Comparison of ENCODE assay signal across 12 cellular contexts in genomic region chr10:29202541-29202940, GRCh38.
DNase-seq lines count a peak whose midpoint lies in the region; TF ChIP-seq lines count a peak whose summit lies in the region.
"Had no signal": no experiment of that assay in that cellular context is flagged by ENCODE, and none has a peak within 500 bp of the region (broad histone marks: within the 10 kb centered on the region; RNA-seq: fewer than 3 reads in every experiment).

No MANE protein-coding gene starts in this region.

- CTCF ChIA-PET in activated CD4-positive, alpha-beta memory T cell treated with anti-CD3 and anti-CD28 coated beads, Interleukin-2, amount 10 ng/mL, durations not matched to agents 7 days and 5 days (lab: Charles Lee) = interaction anchor here (0.7 kb wide), 1 partner anchor 21 kb away, joined by 3 read pairs; no protein-coding TSS in a partner anchor

- no peak for TF ChIP-seq EP300 in tibial nerve (IDR thresholded peaks at IDR 0.05)

- no peak for TF ChIP-seq POLR2A in tibial nerve (IDR thresholded peaks at IDR 0.05)

- H3K9ac ChIP-seq in BLaER1 treated with 17β-estradiol and CSF1 and Interleukin-3, amounts not matched to agents 10 nM and 100 nM = no peak overlapping the region
- H3K9ac ChIP-seq in SK-N-MC (ENCODE audit: insufficient read length) = no peak overlapping the region

- H3K27ac ChIP-seq in BLaER1 treated with 17β-estradiol and CSF1 and Interleukin-3, amounts not matched to agents 10 nM and 100 nM = no peak overlapping the region
- H3K27ac ChIP-seq in SK-N-MC = no peak overlapping the region
- no peak overlapping the region for H3K27ac ChIP-seq in tibial nerve

- H3K27me3 Mint-ChIP-seq in nephron (ENCODE audit: low read depth) (peaks cover 4% of the 10 kb centered on the region), CD14-positive monocyte (ENCODE audit: low read depth in 3 of 3) (peaks cover 19 to 47% (median 29%) of the 10 kb centered on the region in 3 donors)
- H3K27me3 Mint-ChIP-seq in activated T-cell treated with anti-CD3 and anti-CD28 coated beads, Interleukin-2, amount 50 U/mL, for 24 hours = peaks cover 34% of the 10 kb centered on the region
- peaks cover 3% of the 10 kb centered on the region for H3K27me3 Mint-ChIP-seq in activated CD4-positive, alpha-beta memory T cell treated with anti-CD3 and anti-CD28 coated beads, Interleukin-2, amount 10 ng/mL, durations not matched to agents 7 days and 5 days

- H3K9me3 Mint-ChIP-seq in nephron (no peaks in the 10 kb centered on the region), CD14-positive monocyte (peaks cover 0 to 3% (median 0%) of the 10 kb centered on the region in 7 donors)
- no peaks in the 10 kb centered on the region for H3K9me3 Mint-ChIP-seq in activated T-cell treated with anti-CD3 and anti-CD28 coated beads, Interleukin-2, amount 50 U/mL, for 24 hours
- no peaks in the 10 kb centered on the region for H3K9me3 Mint-ChIP-seq in activated CD4-positive, alpha-beta memory T cell treated with anti-CD3 and anti-CD28 coated beads, Interleukin-2, amount 10 ng/mL, durations not matched to agents 7 days and 5 days
- H3K9me3 Mint-ChIP-seq: CD4-positive, alpha-beta memory T cell; HFFc6 had no signal

- POLR2A ChIA-PET in activated CD4-positive, alpha-beta memory T cell treated with anti-CD3 and anti-CD28 coated beads, Interleukin-2, amount 10 ng/mL, durations not matched to agents 7 days and 5 days (lab: Charles Lee) = no interaction called here

- TF ChIP-seq CTCF in nephron (IDR thresholded peaks at IDR 0.05; ENCODE audit: unreplicated experiment in 3 of 3) (no peak), CD14-positive monocyte (IDR thresholded peaks at IDR 0.05) (no peak), tibial nerve (IDR thresholded peaks at IDR 0.05) (no peak)

- H3K4me3 Mint-ChIP-seq in nephron (no peak overlapping the region), CD14-positive monocyte (no peak overlapping the region)
- H3K4me3 Mint-ChIP-seq in activated T-cell treated with anti-CD3 and anti-CD28 coated beads, Interleukin-2, amount 50 U/mL, for 24 hours = no peak overlapping the region
- H3K4me3 Mint-ChIP-seq in activated CD4-positive, alpha-beta memory T cell treated with anti-CD3 and anti-CD28 coated beads, Interleukin-2, amount 10 ng/mL, durations not matched to agents 7 days and 5 days = no peak overlapping the region
- H3K4me3 Mint-ChIP-seq: CD4-positive, alpha-beta memory T cell; HFFc6 had no signal

- DNase-seq in SK-N-MC (ENCODE audit: low read depth, low spot score) = peak; percentile 80
- DNase-seq in activated T-cell treated with anti-CD3 and anti-CD28 coated beads, Interleukin-2, amount 50 U/mL, for 24 hours = no peak
- no peak for DNase-seq in CD14-positive monocyte (ENCODE audit: low spot score)
- no peak for DNase-seq in tibial nerve (ENCODE audit: low spot score in 2 of 2)
- DNase-seq in activated CD4-positive, alpha-beta memory T cell treated with anti-CD3 and anti-CD28 coated beads, Interleukin-2, amount 10 ng/mL, durations not matched to agents 7 days and 5 days = no peak
- DNase-seq: CD4-positive, alpha-beta memory T cell; DMS79 treated with DMSO at 0.1 percent for 48 hours; GDM1; HCEC 1CT; HFFc6 had no signal

- H3K36me3 Mint-ChIP-seq in nephron (ENCODE audit: low read depth) (no peaks in the 10 kb centered on the region), CD14-positive monocyte (no peaks in the 10 kb centered on the region)
- no peaks in the 10 kb centered on the region for H3K36me3 Mint-ChIP-seq in activated T-cell treated with anti-CD3 and anti-CD28 coated beads, Interleukin-2, amount 50 U/mL, for 24 hours (ENCODE audit: low read depth)
- H3K36me3 Mint-ChIP-seq in activated CD4-positive, alpha-beta memory T cell treated with anti-CD3 and anti-CD28 coated beads, Interleukin-2, amount 10 ng/mL, durations not matched to agents 7 days and 5 days (ENCODE audit: low read depth) = no peaks in the 10 kb centered on the region
- H3K36me3 Mint-ChIP-seq: CD4-positive, alpha-beta memory T cell had no signal

- intact Hi-C loops in CD14-positive monocyte (cut with micrococcal nuclease) = no loop called here

- H3K4me2 ChIP-seq in BLaER1 treated with 17β-estradiol and CSF1 and Interleukin-3, amounts not matched to agents 10 nM and 100 nM = peak overlapping the region in 8 of 11 experiments; percentile 8 to 70 (median 58); a peak in 16 of 22 replicates

- no peaks in the 10 kb centered on the region for H3K36me3 ChIP-seq in BLaER1 treated with 17β-estradiol and CSF1 and Interleukin-3, amounts not matched to agents 10 nM and 100 nM
- H3K36me3 ChIP-seq in SK-N-MC (ENCODE audit: insufficient read depth, low read length) (no peaks in the 10 kb centered on the region), tibial nerve (no peaks in the 10 kb centered on the region)

- no peak overlapping the region for H3K4me3 ChIP-seq in BLaER1 treated with 17β-estradiol and CSF1 and Interleukin-3, amounts not matched to agents 10 nM and 100 nM
- H3K4me3 ChIP-seq in SK-N-MC = peak overlapping the region; percentile 57
- no peak overlapping the region for H3K4me3 ChIP-seq in tibial nerve

- H3K27ac Mint-ChIP-seq in nephron (peak overlapping the region in 2 of 3 experiments; percentile 8 to 20), CD14-positive monocyte (no peak overlapping the region)
- H3K27ac Mint-ChIP-seq in activated T-cell treated with anti-CD3 and anti-CD28 coated beads, Interleukin-2, amount 50 U/mL, for 24 hours = no peak overlapping the region
- H3K27ac Mint-ChIP-seq in activated CD4-positive, alpha-beta memory T cell treated with anti-CD3 and anti-CD28 coated beads, Interleukin-2, amount 10 ng/mL, durations not matched to agents 7 days and 5 days = no peak overlapping the region
- H3K27ac Mint-ChIP-seq: CD4-positive, alpha-beta memory T cell; HFFc6 had no signal

- 79 to 84% methylated on average over 9 of the region's 9 CpGs for WGBS in tibial nerve, 2 donors

- H3K4me1 ChIP-seq in BLaER1 treated with 17β-estradiol and CSF1 and Interleukin-3, amounts not matched to agents 10 nM and 100 nM = peaks cover 0 to 15% (median 12%) of the 10 kb centered on the region in 10 experiments; a peak in 14 of 20 replicates
- peaks cover 0 to 8% (median 3%) of the 10 kb centered on the region in 4 donors for H3K4me1 ChIP-seq in tibial nerve

- H3K4me1 Mint-ChIP-seq in nephron (peaks cover 34% of the 10 kb centered on the region), CD14-positive monocyte (no peaks in the 10 kb centered on the region)
- no peaks in the 10 kb centered on the region for H3K4me1 Mint-ChIP-seq in activated T-cell treated with anti-CD3 and anti-CD28 coated beads, Interleukin-2, amount 50 U/mL, for 24 hours (ENCODE audit: low read depth)
- no peaks in the 10 kb centered on the region for H3K4me1 Mint-ChIP-seq in activated CD4-positive, alpha-beta memory T cell treated with anti-CD3 and anti-CD28 coated beads, Interleukin-2, amount 10 ng/mL, durations not matched to agents 7 days and 5 days

- H3K27me3 ChIP-seq in BLaER1 treated with 17β-estradiol and CSF1 and Interleukin-3, amounts not matched to agents 10 nM and 100 nM = no peaks in the 10 kb centered on the region
- no peaks in the 10 kb centered on the region for H3K27me3 ChIP-seq in tibial nerve

- H4K20me1 ChIP-seq in BLaER1 treated with 17β-estradiol and CSF1 and Interleukin-3, amounts not matched to agents 10 nM and 100 nM = no peaks in the 10 kb centered on the region; a peak in 1 of 22 replicates

- 0 out of 22 replicates have a peak, but pooled peaks cover 0 to under 1% (median 0%) of the 10 kb centered on the region in 11 experiments for H3K9me3 ChIP-seq in BLaER1 treated with 17β-estradiol and CSF1 and Interleukin-3, amounts not matched to agents 10 nM and 100 nM (replicated peaks in 1 of 11)
- no peaks in the 10 kb centered on the region for H3K9me3 ChIP-seq in SK-N-MC (ENCODE audit: low read depth, low read length)
- no peaks in the 10 kb centered on the region for H3K9me3 ChIP-seq in tibial nerve

Comparison
In these comparisons a context has a peak if more than half of its experiments do, and no peak if none do; other contexts are left out.
1. H3K27ac Mint-ChIP-seq: peak in nephron (2 of 3); none in activated T-cell treated with anti-CD3 and anti-CD28 coated beads, Interleukin-2, amount 50 U/mL, for 24 hours (single experiment), CD14-positive monocyte (0 of 7) and activated CD4-positive, alpha-beta memory T cell treated with anti-CD3 and anti-CD28 coated beads, Interleukin-2, amount 10 ng/mL, durations not matched to agents 7 days and 5 days (single experiment).